In genomic region chr12:57011438-57012424, GRCh38 we compare ENCODE assay signal across 13 cellular contexts. TPM values are rescaled to one million over a fixed set of nuclear protein-coding genes. Genes with fewer than 3 reads are reported as not detected.
DNase-seq lines count a peak whose midpoint lies in the region; ATAC-seq, FAIRE-seq and TF ChIP-seq lines count a peak whose summit lies in the region.
"Had no signal": no experiment of that assay in that cellular context is flagged by ENCODE, and none has a peak within 500 bp of the region (broad histone marks: within the 10 kb centered on the region; RNA-seq: fewer than 3 reads in every experiment).

No MANE protein-coding gene starts in this region.

- in situ Hi-C loops in GM12878 (cut with MboI): no loop called here

- DNase-seq in GM10248 (ENCODE audit: extremely low spot score) (peak; percentile 39), GM12878 (ENCODE audit: low read depth, low spot score) (no peak), COLO668 (lab: John Stamatoyannopoulos, UW; ENCODE audit: unreplicated experiment) (no peak), kidney tubule cell (ENCODE audit: low spot score) (no peak)
- DNase-seq in effector CD8-positive, alpha-beta T cell (lab: John Stamatoyannopoulos, UW): no peak
- DNase-seq: activated CD4-positive, CD25-positive, alpha-beta regulatory T cell treated with anti-CD3 and anti-CD28 coated beads, Interleukin-2, amount 50 U/mL, for 72 hours; COR-L47; NCI-H2081 treated with DMSO at 0.1 percent for 48 hours had no signal

- H3K4me2 ChIP-seq in GM12878 (ENCODE audit: control insufficient read depth, insufficient read depth): peak overlapping the region; percentile 72

- peak; percentile 41 for FAIRE-seq in GM12878 (lab: Jason Lieb, UNC)

- BruUV-seq in GM12878 (replicated peaks; lab: Mats Ljungman, UMichigan): no TSS peak

- H3K9ac ChIP-seq in GM12878 (ENCODE audit: control insufficient read depth, insufficient read depth, low read length): no peak overlapping the region

- H3K36me3 ChIP-seq in GM12878 (ENCODE audit: control insufficient read depth in 2 of 2, insufficient read depth in 2 of 2, low read length in 1 of 2): no peaks in the 10 kb centered on the region

- WGBS in GM12878 (ENCODE audit: insufficient coverage, insufficient replicate concordance, low lambda C conversion rate, missing lambda C conversion rate): 35% methylated on average over 12 of the region's 12 CpGs

- TF ChIP-seq CTCF in GM10248 (IDR thresholded peaks at IDR 0.05; ENCODE audit: control extremely low read depth, extremely low read depth, low read depth, missing control alignments) (no peak), GM12878 (IDR thresholded peaks at IDR 0.05 in 2 of 3, conservative IDR thresholded peaks at IDR 0.05 in 1 of 3; ENCODE audit: control insufficient read depth in 2 of 3, extremely low read depth in 1 of 3, insufficient read depth in 1 of 3, low read depth in 3 of 3, low read length in 3 of 3) (no peak)

- intact Hi-C loops in GM12878 (cut with micrococcal nuclease; ENCODE audit: unreplicated experiment): no loop called here

- ATAC-seq in GM19395 (IDR thresholded peaks at IDR 0.05; ENCODE audit: unreplicated experiment): peak; percentile 75
- ATAC-seq in HG03571 (IDR thresholded peaks at IDR 0.05; ENCODE audit: unreplicated experiment): peak; percentile 46
- ATAC-seq in GM12878: peak; percentile 75
- ATAC-seq in HG02840 (IDR thresholded peaks at IDR 0.05; ENCODE audit: low FRiP score, unreplicated experiment): no peak

- TF ChIP-seq RAD21 in GM12878 (IDR thresholded peaks at IDR 0.05; ENCODE audit: insufficient read depth, low read depth, low read length): no peak

- no peak overlapping the region for H3K27ac ChIP-seq in GM12878 (ENCODE audit: control insufficient read depth, insufficient read depth)

- no peaks in the 10 kb centered on the region for H4K20me1 ChIP-seq in GM12878 (ENCODE audit: control insufficient read depth, insufficient read depth)

- no peak for TF ChIP-seq EP300 in GM12878 (IDR thresholded peaks at IDR 0.05; ENCODE audit: borderline replicate concordance in 1 of 2, control insufficient read depth in 1 of 2, low read depth in 2 of 2, low read length in 2 of 2)

- CTCF ChIA-PET in GM10248 (lab: Yijun Ruan, JAX): interaction anchor here (0.8 to 7.2 kb wide), 14 partner anchors 9 to 252 kb away, joined by 3 to 47 read pairs (median 4); partner anchors contain the start of genes MYO1A and STAT6
- CTCF ChIA-PET in GM12878 (lab: Yijun Ruan, JAX): interaction anchor here (0.8 to 9.5 kb wide), 10 partner anchors 10 to 362 kb away, joined by 3 to 117 read pairs (median 5); partner anchors contain the start of genes HSD17B6 and STAT6

- no peak overlapping the region for H3K4me3 ChIP-seq in GM12878

- peaks cover 25% of the 10 kb centered on the region for H3K4me1 ChIP-seq in GM12878 (ENCODE audit: control insufficient read depth, insufficient read depth, low read length)

- H2AFZ ChIP-seq in GM12878 (ENCODE audit: control insufficient read depth, low read depth, low read length): no peak overlapping the region

- POLR2A ChIA-PET in GM10248 (lab: Yijun Ruan, JAX): no interaction called here
- POLR2A ChIA-PET in GM12878 (lab: Charles Lee): interaction anchor here (1.6 kb wide), 2 partner anchors 82 to 100 kb away, joined by 4 to 7 read pairs; partner anchors contain the start of gene STAT6

- no peaks in the 10 kb centered on the region for H3K27me3 ChIP-seq in GM12878 (replicated peaks in 1 of 2; ENCODE audit: control insufficient read depth in 2 of 2, insufficient read depth in 2 of 2, low read length in 1 of 2)

- SMC1A ChIA-PET in GM12878 (lab: Charles Lee; ENCODE audit: uncharacterized antibody, unreplicated experiment): interaction anchor here (1.0 to 9.2 kb wide), 7 partner anchors 19 to 249 kb away, joined by 3 to 54 read pairs (median 5); partner anchors contain the start of gene STAT6

- H3K9me3 ChIP-seq in GM12878 (replicated peaks; ENCODE audit: control insufficient read depth, insufficient read depth, low read length): no peaks in the 10 kb centered on the region

- RAD21 ChIA-PET in GM12878 (lab: Charles Lee; ENCODE audit: unreplicated experiment): interaction anchor here (0.6 to 1.8 kb wide), 9 partner anchors 10 to 286 kb away, joined by 3 to 7 read pairs (median 4); partner anchors contain the start of genes NACA and STAT6

- no peak for TF ChIP-seq POLR2A in GM12878 (IDR thresholded peaks at IDR 0.05; ENCODE audit: low read depth, low read length)

- no peaks in the 10 kb centered on the region for H3K79me2 ChIP-seq in GM12878 (ENCODE audit: control insufficient read depth, insufficient read depth, low read length)

TF ChIP-seq in GM12878, 131 proteins besides CTCF, POLR2A, EP300 and RAD21 (continues in another document):
- TF ChIP-seq RUNX3 (IDR thresholded peaks at IDR 0.05; ENCODE audit: low read length): peak; percentile 76

RNA-seq across cellular contexts. Expression of gene TAC3, which starts 4.6 kb away (rescaled TPM):
- total RNA-seq in GM12878 (2013; cell fraction: nucleolus; rRNA removed): not detected in 2 replicates
- total RNA-seq in GM12878 (2014; rRNA removed) (not detected in 2 replicates), GM12878 (2014; rRNA removed; fragmentation: Illumina TruSeq; extraction: Trizol) (not detected in 2 replicates), GM12878 (2021) (not detected in 2 replicates)
- polyA plus RNA-seq in GM12878 (2011; ENCODE audit: low read depth): not detected
- polyA plus RNA-seq in GM12878 (2011; rRNA removed) (0.11 and 0.13 TPM in 2 replicates), GM12878 (2014; fragmentation: Illumina TruSeq; extraction: Trizol) (not detected in 2 replicates), GM12878 (2014; fragmentation: Nextera tagmentation; extraction: Ambion mirVana) (under 1 TPM; 0.13 to 0.18 TPM), GM12878 (2014; rRNA removed) (not detected in 2 replicates), GM12878 (2016; fragmentation: Nextera tagmentation; extraction: Ambion mirVana) (not detected)
- not detected in 2 replicates for polyA plus RNA-seq in GM12878 (2011; cell fraction: cytosol; rRNA removed)
- polyA plus RNA-seq in GM12878 (2011; cell fraction: nucleus; rRNA removed): 0.15 and 0.22 TPM in 2 replicates
- polyA plus RNA-seq in GM12878 (2012): not detected in 2 replicates
- polyA minus RNA-seq in GM12878 (2011; rRNA and poly(A)+ RNA removed): not detected in 2 replicates
- not detected in 2 replicates for polyA minus RNA-seq in GM12878 (2011; cell fraction: cytosol; rRNA and poly(A)+ RNA removed)
- not detected in 2 replicates for polyA minus RNA-seq in GM12878 (2011; cell fraction: nucleus; rRNA and poly(A)+ RNA removed)
- total RNA-seq: epithelial cell of proximal tubule, mononuclear cell had no signal

RNA-seq across cellular contexts. Expression of gene ZBTB39, which starts 5.4 kb away (rescaled TPM):
- total RNA-seq in GM12878 (2013; cell fraction: nucleolus; rRNA removed): 14.3 and 16.7 TPM in 2 replicates
- 5.0 and 5.3 TPM in 2 replicates for total RNA-seq in GM12878 (2014; rRNA removed)
- 4.0 and 4.1 TPM in 2 replicates for total RNA-seq in GM12878 (2014; rRNA removed; fragmentation: Illumina TruSeq; extraction: Trizol)
- 5.6 and 6.0 TPM in 2 replicates for total RNA-seq in GM12878 (2021)
- polyA plus RNA-seq in GM12878 (2011; ENCODE audit: low read depth): 3.0 TPM
- 5.2 and 6.8 TPM in 2 replicates for polyA plus RNA-seq in GM12878 (2011; rRNA removed)
- 5.6 and 6.2 TPM in 2 replicates for polyA plus RNA-seq in GM12878 (2011; cell fraction: cytosol; rRNA removed)
- 9.2 TPM in 2 replicates for polyA plus RNA-seq in GM12878 (2011; cell fraction: nucleus; rRNA removed)
- 3.3 and 3.6 TPM in 2 replicates for polyA plus RNA-seq in GM12878 (2012)
- 4.7 and 4.8 TPM in 2 replicates for polyA plus RNA-seq in GM12878 (2014; fragmentation: Illumina TruSeq; extraction: Trizol)
- under 1 TPM; 0.88 to 0.93 TPM for polyA plus RNA-seq in GM12878 (2014; fragmentation: Nextera tagmentation; extraction: Ambion mirVana)
- 4.2 and 4.4 TPM in 2 replicates for polyA plus RNA-seq in GM12878 (2014; rRNA removed)
- 1 to 10 TPM; 3.0 to 4.4 TPM for polyA plus RNA-seq in GM12878 (2016; fragmentation: Nextera tagmentation; extraction: Ambion mirVana)
- 8.4 and 9.3 TPM in 2 replicates for polyA minus RNA-seq in GM12878 (2011; rRNA and poly(A)+ RNA removed)
- polyA minus RNA-seq in GM12878 (2011; cell fraction: cytosol; rRNA and poly(A)+ RNA removed): 2.5 and 2.8 TPM in 2 replicates
- polyA minus RNA-seq in GM12878 (2011; cell fraction: nucleus; rRNA and poly(A)+ RNA removed): 9.3 and 13.8 TPM in 2 replicates

RNA-seq across cellular contexts. Expression of gene MYO1A, which starts 38.2 kb away (rescaled TPM):
- total RNA-seq in GM12878 (2013; cell fraction: nucleolus; rRNA removed): 0.34 and 0.98 TPM in 2 replicates
- total RNA-seq in GM12878 (2014; rRNA removed): 0.05 TPM in 1 of 2 replicates, not detected in the other
- 0.13 and 0.14 TPM in 2 replicates for total RNA-seq in GM12878 (2014; rRNA removed; fragmentation: Illumina TruSeq; extraction: Trizol)
- total RNA-seq in GM12878 (2021): 0.08 and 0.10 TPM in 2 replicates
- not detected for polyA plus RNA-seq in GM12878 (2011; ENCODE audit: low read depth)
- 0.16 and 0.23 TPM in 2 replicates for polyA plus RNA-seq in GM12878 (2011; rRNA removed)
- 0.09 and 0.15 TPM in 2 replicates for polyA plus RNA-seq in GM12878 (2011; cell fraction: cytosol; rRNA removed)
- 1.1 and 2.2 TPM in 2 replicates for polyA plus RNA-seq in GM12878 (2011; cell fraction: nucleus; rRNA removed)
- 0.22 and 0.43 TPM in 2 replicates for polyA plus RNA-seq in GM12878 (2012)
- 0.16 TPM in 1 of 2 replicates, not detected in the other for polyA plus RNA-seq in GM12878 (2014; fragmentation: Illumina TruSeq; extraction: Trizol)
- polyA plus RNA-seq in GM12878 (2014; fragmentation: Nextera tagmentation; extraction: Ambion mirVana): under 1 TPM in 1 of 2 experiments, not detected in 1; 0.05 TPM
- 0.01 and 0.15 TPM in 2 replicates for polyA plus RNA-seq in GM12878 (2014; rRNA removed)
- under 1 TPM; 0.27 to 0.34 TPM for polyA plus RNA-seq in GM12878 (2016; fragmentation: Nextera tagmentation; extraction: Ambion mirVana)
- polyA minus RNA-seq in GM12878 (2011; rRNA and poly(A)+ RNA removed): 0.51 and 1.9 TPM in 2 replicates
- not detected in 2 replicates for polyA minus RNA-seq in GM12878 (2011; cell fraction: cytosol; rRNA and poly(A)+ RNA removed)
- 0.48 and 0.97 TPM in 2 replicates for polyA minus RNA-seq in GM12878 (2011; cell fraction: nucleus; rRNA and poly(A)+ RNA removed)
- total RNA-seq: epithelial cell of proximal tubule had no signal

RNA-seq across cellular contexts. Expression of gene RDH16, which starts 54.3 kb away (rescaled TPM):
- 0.98 and 1.3 TPM in 2 replicates for total RNA-seq in GM12878 (2013; cell fraction: nucleolus; rRNA removed)
- total RNA-seq in GM12878 (2014; rRNA removed) (0.05 and 0.06 TPM in 2 replicates), GM12878 (2014; rRNA removed; fragmentation: Illumina TruSeq; extraction: Trizol) (0.04 TPM in 1 of 2 replicates, not detected in the other), GM12878 (2021) (0.31 TPM in 1 of 2 replicates, not detected in the other)
- 0.21 TPM for polyA plus RNA-seq in GM12878 (2011; ENCODE audit: low read depth)
- polyA plus RNA-seq in GM12878 (2011; rRNA removed) (0.03 and 0.05 TPM in 2 replicates), GM12878 (2014; fragmentation: Illumina TruSeq; extraction: Trizol) (0.09 TPM in 1 of 2 replicates, not detected in the other), GM12878 (2014; fragmentation: Nextera tagmentation; extraction: Ambion mirVana) (under 1 TPM; 0.04 to 0.08 TPM), GM12878 (2014; rRNA removed) (0.15 and 0.18 TPM in 2 replicates), GM12878 (2016; fragmentation: Nextera tagmentation; extraction: Ambion mirVana) (under 1 TPM; 0.05 to 0.07 TPM)
- 0.04 and 0.05 TPM in 2 replicates for polyA plus RNA-seq in GM12878 (2011; cell fraction: cytosol; rRNA removed)
- 0.70 and 0.76 TPM in 2 replicates for polyA plus RNA-seq in GM12878 (2011; cell fraction: nucleus; rRNA removed)
- 0.15 and 0.19 TPM in 2 replicates for polyA plus RNA-seq in GM12878 (2012)
- polyA minus RNA-seq in GM12878 (2011; rRNA and poly(A)+ RNA removed): 0.07 and 0.10 TPM in 2 replicates
- not detected in 2 replicates for polyA minus RNA-seq in GM12878 (2011; cell fraction: cytosol; rRNA and poly(A)+ RNA removed)
- polyA minus RNA-seq in GM12878 (2011; cell fraction: nucleus; rRNA and poly(A)+ RNA removed): 0.12 TPM in 1 of 2 replicates, not detected in the other
